In the genomic region with DNA sequence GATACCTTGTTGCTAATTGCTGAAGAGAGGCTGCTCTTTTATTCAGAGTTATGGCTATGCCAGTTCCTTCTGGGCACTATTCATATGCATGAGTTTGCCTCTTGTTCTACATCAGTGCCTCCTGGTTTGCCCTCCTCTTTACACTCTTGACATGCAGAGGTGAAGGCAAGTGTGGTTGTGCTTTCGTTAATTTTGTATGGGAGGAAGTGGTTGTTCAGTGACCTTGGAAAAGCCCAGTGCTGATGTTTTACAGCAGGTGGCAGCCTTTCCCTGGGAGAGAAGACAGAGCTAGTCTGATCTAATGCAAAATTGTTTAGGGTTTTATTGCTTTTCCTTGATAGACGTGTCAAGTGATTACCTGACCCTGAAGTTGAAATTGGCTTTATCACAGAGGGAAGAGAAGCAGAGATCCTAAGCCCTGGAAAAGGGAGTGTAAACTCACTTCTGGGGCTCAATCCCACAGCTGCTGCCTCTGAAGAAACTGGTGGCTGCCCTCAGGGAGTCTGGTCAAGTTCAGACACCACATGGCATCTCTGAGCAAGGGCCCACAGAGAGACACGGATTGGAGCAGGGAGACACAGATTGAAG, we compare ENCODE assay signal across 8 cellular contexts. TPM values are rescaled to one million over a fixed set of nuclear protein-coding genes. Genes with fewer than 3 reads are reported as not detected.
DNase-seq lines count a peak whose midpoint lies in the region; ATAC-seq, FAIRE-seq and TF ChIP-seq lines count a peak whose summit lies in the region.

No MANE protein-coding gene starts in this region.

- H3K4me3 ChIP-seq in bronchial epithelial cell (ENCODE audit: low read depth, low read length): no peak overlapping the region

- TF ChIP-seq CTCF in AG09319 (IDR thresholded peaks at IDR 0.05; ENCODE audit: low read depth, low read length): peak; percentile 94
- TF ChIP-seq CTCF in bronchial epithelial cell (IDR thresholded peaks at IDR 0.05; ENCODE audit: insufficient read depth, low read length, severe bottlenecking): peak; percentile 82

- no peaks in the 10 kb centered on the region for H3K27me3 ChIP-seq in bronchial epithelial cell (ENCODE audit: control insufficient read depth, insufficient read depth, low read length)

- peak; percentile 58 for FAIRE-seq in bronchial epithelial cell (lab: Jason Lieb, UNC)

- peak; percentile 38 for DNase-seq in AG09319 (ENCODE audit: extremely low read depth, low read depth)
- peak; percentile 81 for DNase-seq in NCI-H2227 treated with DMSO at 0.1 percent for 48 hours (lab: John Stamatoyannopoulos, UW)
- DNase-seq in activated CD4-positive, CD25-positive, alpha-beta regulatory T cell (lab: John Stamatoyannopoulos, UW): peak; percentile 14 to 48 (median 36)
- DNase-seq in bronchial epithelial cell (ENCODE audit: low read depth): peak; percentile 70
- DNase-seq in kidney tubule cell (ENCODE audit: low spot score): peak; percentile 78
- DNase-seq in stimulated activated CD4-positive, alpha-beta T cell treated with anti-CD3 and anti-CD28 coated beads, Interleukin-4, amount 100 ng/mL, for 48 hours (ENCODE audit: low read depth in 2 of 2): peak; percentile 33 to 59

- H3K36me3 ChIP-seq in bronchial epithelial cell (ENCODE audit: control insufficient read depth, insufficient read depth, low read length): no peaks in the 10 kb centered on the region

- peak; percentile 84 for ATAC-seq in GM18868 (IDR thresholded peaks at IDR 0.05; ENCODE audit: unreplicated experiment)
- ATAC-seq in HG03108 (IDR thresholded peaks at IDR 0.05; ENCODE audit: unreplicated experiment): peak; percentile 87

RNA-seq across cellular contexts. Expression of gene VPS54, which starts 30.5 kb away (rescaled TPM):
- total RNA-seq in bronchial epithelial cell: 18.2 and 20.9 TPM in 2 replicates
